ENCODE assay signal across 8 cellular contexts in genomic region chr4:92840880-92841279, GRCh38.
"Had no signal": no experiment of that assay in that cellular context is flagged by ENCODE, and none has a peak within 500 bp of the region (broad histone marks: within the 10 kb centered on the region; RNA-seq: fewer than 3 reads in every experiment).

No MANE protein-coding gene starts in this region.

- ATAC-seq: GM23338, HCT116 had no signal

- DNase-seq: GM23248, GOT3, H7, H9, HCEC 1CT, HFFc6 had no signal

- H3K9me3 Mint-ChIP-seq: GM23338, H9 had no signal

- H3K4me3 Mint-ChIP-seq: GM23338, H9, HFFc6 had no signal

- H3K27ac Mint-ChIP-seq: GM23338, H9, HFFc6 had no signal
